In the genomic region with DNA sequence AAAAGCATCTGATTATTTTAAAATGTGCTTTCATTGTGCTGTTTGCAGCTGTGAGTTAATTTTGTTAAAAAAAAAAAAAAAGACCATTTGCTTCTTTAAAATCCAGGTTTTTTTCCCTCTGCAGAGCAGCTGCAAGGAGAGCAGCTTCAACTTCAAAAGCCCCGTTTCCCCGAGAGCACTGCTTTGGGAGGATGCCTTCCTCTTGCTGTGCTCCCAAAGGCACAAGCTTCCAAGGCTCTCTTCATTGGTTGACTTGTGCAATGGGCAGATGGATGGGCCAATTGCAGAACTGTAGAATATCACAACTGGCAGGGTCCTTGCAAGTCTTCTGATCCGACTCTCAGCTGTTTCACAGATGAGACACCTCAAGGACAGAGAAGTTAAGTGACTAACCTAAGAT, we compare ENCODE assay signal across 27 cellular contexts.
"Had no signal": no experiment of that assay in that cellular context is flagged by ENCODE, and none has a peak within 500 bp of the region (broad histone marks: within the 10 kb centered on the region; RNA-seq: fewer than 3 reads in every experiment).

No MANE protein-coding gene starts in this region.

- ATAC-seq: activated CD4-positive, alpha-beta T cell treated with anti-CD3 and anti-CD28 coated beads for 36 hours; activated CD4-positive, CD25-positive, alpha-beta regulatory T cell treated with anti-CD3 and anti-CD28 coated beads, Interleukin-2, amount 50 U/mL, for 24 hours; activated CD8-positive, alpha-beta memory T cell treated with anti-CD3 and anti-CD28 coated beads, Interleukin-2, amount 10 ng/mL, durations not matched to agents 7 days and 5 days; activated CD8-positive, alpha-beta T cell treated with anti-CD3 and anti-CD28 coated beads, Interleukin-2, amount 10 ng/mL, durations not matched to agents 7 days and 5 days; activated naive CD8-positive, alpha-beta T cell treated with anti-CD3 and anti-CD28 coated beads, Interleukin-2, amount 50 U/mL, for 24 hours; T-cell; T-helper 17 cell had no signal

- H3K9me3 ChIP-seq: ascending aorta had no signal

- H3K36me3 ChIP-seq: ascending aorta, cardiac muscle cell had no signal

- H3K4me1 ChIP-seq: ascending aorta had no signal

- H3K4me3 ChIP-seq: ascending aorta, cardiac muscle cell had no signal

- H3K27ac ChIP-seq: ascending aorta, cardiac muscle cell, VCaP had no signal

- H3K27me3 ChIP-seq: ascending aorta, cardiac muscle cell had no signal

- DNase-seq: activated CD4-positive, alpha-beta memory T cell treated with anti-CD3 and anti-CD28 coated beads, Interleukin-2, amount 10 ng/mL, durations not matched to agents 7 days and 5 days; activated CD4-positive, alpha-beta T cell treated with anti-CD3 and anti-CD28 coated beads for 1 hour; activated CD4-positive, alpha-beta T cell treated with anti-CD3 and anti-CD28 coated beads for 36 hours; activated CD4-positive, alpha-beta T cell treated with anti-CD3 and anti-CD28 coated beads for 48 hours; activated CD4-positive, alpha-beta T cell treated with anti-CD3 and anti-CD28 coated beads, Interleukin-2, amount 10 ng/mL, durations not matched to agents 7 days and 5 days; activated CD4-positive, alpha-beta T cell treated with anti-CD3 and anti-CD28 coated beads, Interleukin-2, amount 50 U/mL, for 48 hours; activated CD4-positive, CD25-positive, alpha-beta regulatory T cell; activated CD8-positive, alpha-beta memory T cell treated with anti-CD3 and anti-CD28 coated beads for 24 hours; activated CD8-positive, alpha-beta memory T cell treated with anti-CD3 and anti-CD28 coated beads, Interleukin-2, amount 10 ng/mL, durations not matched to agents 7 days and 5 days; activated CD8-positive, alpha-beta memory T cell treated with anti-CD3 and anti-CD28 coated beads, Interleukin-2, amount 50 U/mL, for 48 hours; activated CD8-positive, alpha-beta T cell treated with anti-CD3 and anti-CD28 coated beads, Interleukin-2, amount 10 ng/mL, durations not matched to agents 7 days and 5 days; activated effector memory CD4-positive, alpha-beta T cell treated with Interleukin-2 at 50 U/mL for 16 hours; activated gamma-delta T cell; activated naive CD4-positive, alpha-beta T cell treated with anti-CD3 and anti-CD28 coated beads, Interleukin-2, amount 10 ng/mL, durations not matched to agents 7 days and 5 days; activated naive CD4-positive, alpha-beta T cell treated with Interleukin-2 at 50 U/mL for 16 hours; activated naive CD8-positive, alpha-beta T cell treated with anti-CD3 and anti-CD28 coated beads, Interleukin-2, amount 10 ng/mL, durations not matched to agents 7 days and 5 days; activated naive CD8-positive, alpha-beta T cell treated with anti-CD3 and anti-CD28 coated beads, Interleukin-2, amount 50 U/mL, for 24 hours; activated T-cell treated with anti-CD3 and anti-CD28 coated beads, Interleukin-2, amount 50 U/mL, for 24 hours; activated T-cell treated with anti-CD3 and anti-CD28 coated beads, Interleukin-2, amount 50 U/mL, for 48 hours; amygdala; T-cell; T-helper 17 cell; T1000 had no signal
